1 cellular context compared by ENCODE assay signal in the genomic region with DNA sequence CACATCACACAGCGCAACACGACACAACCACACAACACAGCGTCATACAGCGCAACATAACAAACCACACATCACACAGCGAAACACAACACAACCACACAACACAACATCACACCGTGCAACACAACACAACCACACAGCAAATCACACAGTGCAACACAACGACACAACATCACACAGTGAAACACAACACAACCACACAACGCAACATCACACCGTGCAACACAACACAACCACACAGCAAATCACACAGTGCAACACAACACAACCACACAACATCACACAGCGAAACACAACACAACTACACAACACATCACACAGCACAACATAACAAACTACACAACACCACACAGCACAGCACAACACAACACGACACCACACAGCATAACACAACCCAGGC.
A peak's percentile ranks its signal among the peaks of the same experiment; 100 is the strongest.
TF ChIP-seq lines count a peak whose summit lies in the region.

No MANE protein-coding gene starts in this region.

TF ChIP-seq in GM12878, 131 proteins besides CTCF, POLR2A, EP300 and RAD21:
- TF ChIP-seq, protein P1, sequence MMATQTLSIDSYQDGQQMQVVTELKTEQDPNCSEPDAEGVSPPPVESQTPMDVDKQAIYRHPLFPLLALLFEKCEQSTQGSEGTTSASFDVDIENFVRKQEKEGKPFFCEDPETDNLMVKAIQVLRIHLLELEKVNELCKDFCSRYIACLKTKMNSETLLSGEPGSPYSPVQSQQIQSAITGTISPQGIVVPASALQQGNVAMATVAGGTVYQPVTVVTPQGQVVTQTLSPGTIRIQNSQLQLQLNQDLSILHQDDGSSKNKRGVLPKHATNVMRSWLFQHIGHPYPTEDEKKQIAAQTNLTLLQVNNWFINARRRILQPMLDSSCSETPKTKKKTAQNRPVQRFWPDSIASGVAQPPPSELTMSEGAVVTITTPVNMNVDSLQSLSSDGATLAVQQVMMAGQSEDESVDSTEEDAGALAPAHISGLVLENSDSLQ (IDR thresholded peaks at IDR 0.05), result no peak
- TF ChIP-seq NR2C2 (IDR thresholded peaks at IDR 0.05; ENCODE audit: borderline replicate concordance, control insufficient read depth, insufficient read length, low read depth), result peak; percentile 38
TF ChIP-seq in GM12878: peak in this region for 1.
